Comparison of ENCODE assay signal across 8 cellular contexts in the genomic region with DNA sequence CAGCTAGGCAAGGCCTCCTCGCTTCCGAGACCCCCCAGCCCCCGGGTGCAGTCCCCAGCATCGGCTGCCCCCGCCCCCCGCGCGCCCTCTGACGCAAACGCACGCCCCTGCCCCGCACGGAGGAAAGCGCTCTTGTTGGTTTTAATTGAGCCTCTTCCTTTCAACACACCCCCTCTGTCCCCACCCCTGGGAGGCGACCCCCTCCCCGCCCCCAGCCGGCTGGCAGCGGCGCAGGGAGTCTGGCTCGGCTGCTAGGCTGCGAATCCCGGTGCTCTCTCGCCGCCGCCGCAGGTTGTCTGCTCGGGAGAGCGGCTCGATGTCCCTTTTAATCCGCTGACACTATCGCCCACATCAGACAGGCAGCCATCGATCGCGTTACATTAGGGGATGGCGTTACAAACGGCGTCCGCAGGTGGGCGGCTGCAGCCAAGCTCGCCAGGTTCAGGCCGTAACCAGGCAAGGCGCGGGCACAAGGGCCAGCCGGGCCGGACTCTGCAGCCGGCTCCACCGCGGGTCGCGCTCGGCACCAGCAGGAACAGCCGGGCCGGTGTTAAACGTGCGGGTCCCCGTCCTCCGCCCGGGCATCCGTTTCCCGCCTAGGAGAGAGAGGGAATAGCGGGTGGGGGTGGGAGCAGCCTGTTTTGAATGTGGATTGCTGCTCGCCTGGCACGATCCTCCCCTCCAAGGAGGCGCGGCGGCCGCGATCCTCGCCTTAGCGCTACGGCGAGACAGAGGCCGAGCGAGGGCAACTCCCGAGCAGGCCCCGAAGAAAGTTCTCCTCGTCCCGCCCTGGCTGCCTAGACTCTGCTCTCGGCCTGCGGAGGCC. TPM values are rescaled to one million over a fixed set of nuclear protein-coding genes. Genes with fewer than 3 reads are reported as not detected.
DNase-seq lines count a peak whose midpoint lies in the region; ATAC-seq, FAIRE-seq and TF ChIP-seq lines count a peak whose summit lies in the region.

No MANE protein-coding gene starts in this region.

- H3K4me3 Mint-ChIP-seq in activated CD8-positive, alpha-beta T cell treated with anti-CD3 and anti-CD28 coated beads for 36 hours, result peak overlapping the region; percentile 60

- DNase-seq in AG04450 (ENCODE audit: low read depth, low spot score) (no peak), H54 (ENCODE audit: insufficient read length, low spot score) (no peak), trophoblast cell (peak; percentile 28 to 55), AG08395 (ENCODE audit: low spot score) (no peak)
- DNase-seq in activated CD8-positive, alpha-beta T cell treated with anti-CD3 and anti-CD28 coated beads for 36 hours, result no peak
- DNase-seq in stimulated activated CD4-positive, alpha-beta T cell treated with anti-CD3 and anti-CD28 coated beads, Interleukin-2, amount 100 ng/mL, for 48 hours, result no peak

- H3K79me2 ChIP-seq in trophoblast cell (ENCODE audit: control insufficient read depth, insufficient read depth, low read length, poor library complexity), result no peaks in the 10 kb centered on the region

- no peak overlapping the region for H2AK5ac ChIP-seq in trophoblast cell (ENCODE audit: low read length)

- H3K4me1 ChIP-seq in gastroesophageal sphincter (peaks cover 0 to 62% (median 12%) of the 10 kb centered on the region in 3 donors), trophoblast cell (ENCODE audit: control insufficient read depth in 1 of 2, insufficient read depth in 2 of 2, low read length in 2 of 2) (peaks cover 9 to 12% of the 10 kb centered on the region in 2 experiments)

- TF ChIP-seq POLR2A in H54 (IDR thresholded peaks at IDR 0.05; ENCODE audit: low read depth, low read length), result peak; percentile 36
- no peak for TF ChIP-seq POLR2A in gastroesophageal sphincter (IDR thresholded peaks at IDR 0.05)

- H3K4me1 Mint-ChIP-seq in activated CD8-positive, alpha-beta T cell treated with anti-CD3 and anti-CD28 coated beads for 36 hours (ENCODE audit: low read depth), result peaks cover 10% of the 10 kb centered on the region

- no CpG with 5 or more reads among the region's 80 CpGs for WGBS in gastroesophageal sphincter (ENCODE audit: low coverage in 1 of 2), 2 donors
- no CpG with 5 or more reads among the region's 80 CpGs for WGBS in trophoblast cell (ENCODE audit: extremely low coverage, insufficient coverage, insufficient read length)

- H3K27ac ChIP-seq in AG04450 (ENCODE audit: low read depth, low read length) (peak overlapping the region; percentile 95), gastroesophageal sphincter (peak overlapping the region; percentile 48 to 91 (median 82)), trophoblast cell (ENCODE audit: low read depth, low read length) (no peak overlapping the region)

- H3K27ac Mint-ChIP-seq in activated CD8-positive, alpha-beta T cell treated with anti-CD3 and anti-CD28 coated beads for 36 hours, result no peak overlapping the region

- CTCF ChIA-PET in AG04450 (lab: Charles Lee), result interaction anchor here (0.7 to 1.8 kb wide), 5 partner anchors 221 to 1061 kb away, joined by 3 to 5 read pairs (median 3); no protein-coding TSS in a partner anchor
- CTCF ChIA-PET in activated CD8-positive, alpha-beta T cell treated with anti-CD3 and anti-CD28 coated beads for 36 hours (lab: Charles Lee), result interaction anchor here (1.0 to 2.0 kb wide), 3 partner anchors 221 to 348 kb away, joined by 3 to 10 read pairs (median 9); no protein-coding TSS in a partner anchor

- no peak overlapping the region for H2BK120ac ChIP-seq in trophoblast cell (ENCODE audit: insufficient read depth, low read length, poor library complexity)

- no peak for TF ChIP-seq EP300 in gastroesophageal sphincter (IDR thresholded peaks at IDR 0.05)

- H4K8ac ChIP-seq in trophoblast cell (ENCODE audit: low read depth, low read length), result no peak overlapping the region

- TF ChIP-seq CTCF in AG04450 (IDR thresholded peaks at IDR 0.05; ENCODE audit: low read depth, low read length) (no peak), gastroesophageal sphincter (IDR thresholded peaks at IDR 0.05) (no peak)
- TF ChIP-seq CTCF in activated CD8-positive, alpha-beta T cell treated with anti-CD3 and anti-CD28 coated beads for 36 hours (IDR thresholded peaks at IDR 0.05), result no peak

- H3K36me3 Mint-ChIP-seq in activated CD8-positive, alpha-beta T cell treated with anti-CD3 and anti-CD28 coated beads for 36 hours (ENCODE audit: low read depth), result no peaks in the 10 kb centered on the region

- no peak overlapping the region for H2AFZ ChIP-seq in trophoblast cell (ENCODE audit: insufficient read depth, low read length, poor library complexity)

- no peak overlapping the region for H3K18ac ChIP-seq in trophoblast cell (ENCODE audit: low read length)

- H3K36me3 ChIP-seq in gastroesophageal sphincter (no peaks in the 10 kb centered on the region), trophoblast cell (ENCODE audit: control insufficient read depth in 1 of 2, insufficient read depth in 2 of 2, low read length in 2 of 2) (no peaks in the 10 kb centered on the region)

- intact Hi-C loops in activated CD8-positive, alpha-beta T cell treated with anti-CD3 and anti-CD28 coated beads for 36 hours (cut with micrococcal nuclease), result loop anchor here (5.0 kb wide), 2 partner anchors 43 to 333 kb away; no protein-coding TSS in a partner anchor

- H2BK5ac ChIP-seq in trophoblast cell (ENCODE audit: low read depth, low read length, poor library complexity), result no peak overlapping the region

- POLR2A ChIA-PET in AG04450 (lab: Yijun Ruan, JAX), result interaction anchor here (0.8 kb wide), 1 partner anchor 522 kb away, joined by 3 read pairs; no protein-coding TSS in a partner anchor
- POLR2A ChIA-PET in activated CD8-positive, alpha-beta T cell treated with anti-CD3 and anti-CD28 coated beads for 36 hours (lab: Charles Lee), result interaction anchor here (1.2 kb wide), 1 partner anchor 8 kb away, joined by 3 read pairs; no protein-coding TSS in a partner anchor

- ATAC-seq in activated CD8-positive, alpha-beta T cell treated with anti-CD3 and anti-CD28 coated beads for 36 hours, result no peak
- ATAC-seq in gastroesophageal sphincter, result no peak
- ATAC-seq in HG03175 (IDR thresholded peaks at IDR 0.05; ENCODE audit: unreplicated experiment), result no peak

- H3K27me3 ChIP-seq in AG04450 (ENCODE audit: control insufficient read depth, insufficient read depth, low read length), result no peaks in the 10 kb centered on the region
- peaks cover 8% of the 10 kb centered on the region for H3K27me3 ChIP-seq in gastroesophageal sphincter
- H3K27me3 ChIP-seq in trophoblast cell (ENCODE audit: insufficient read depth, low read length), result peaks cover 66% of the 10 kb centered on the region

- no peaks in the 10 kb centered on the region for H3K79me1 ChIP-seq in trophoblast cell (ENCODE audit: low read length)

- H3K4me3 ChIP-seq in AG04450 (ENCODE audit: low read depth, low read length), result peak overlapping the region; percentile 92
- H3K4me3 ChIP-seq in gastroesophageal sphincter, result peak overlapping the region; percentile 54 to 74
- H3K4me3 ChIP-seq in trophoblast cell (ENCODE audit: low read depth, low read length), result peak overlapping the region; percentile 20

- H4K12ac ChIP-seq in trophoblast cell (ENCODE audit: low read depth, low read length), result no peak overlapping the region

- H3K9me3 Mint-ChIP-seq in activated CD8-positive, alpha-beta T cell treated with anti-CD3 and anti-CD28 coated beads for 36 hours, result no peaks in the 10 kb centered on the region

- no peak for FAIRE-seq in H54 (lab: Jason Lieb, UNC)

- H4K91ac ChIP-seq in trophoblast cell (ENCODE audit: low read depth, low read length), result no peak overlapping the region

- peaks cover 53% of the 10 kb centered on the region for H3K27me3 Mint-ChIP-seq in activated CD8-positive, alpha-beta T cell treated with anti-CD3 and anti-CD28 coated beads for 36 hours

- no peak overlapping the region for H3K14ac ChIP-seq in trophoblast cell (ENCODE audit: low read length)

- H3K23ac ChIP-seq in trophoblast cell (ENCODE audit: low read length), result no peak overlapping the region

- H2BK12ac ChIP-seq in trophoblast cell (ENCODE audit: low read length), result no peak overlapping the region

- H3K9me3 ChIP-seq in AG04450 (ENCODE audit: control insufficient read depth, insufficient read depth, low read length) (no peaks in the 10 kb centered on the region; the same call in 1 of the 2 replicates), gastroesophageal sphincter (no peaks in the 10 kb centered on the region), trophoblast cell (ENCODE audit: insufficient read depth, low read depth, low read length) (peaks cover 3% of the 10 kb centered on the region)

- H3K4me2 ChIP-seq in trophoblast cell (ENCODE audit: low read length), result peak overlapping the region; percentile 94

- H3K4ac ChIP-seq in trophoblast cell (ENCODE audit: low read depth, low read length), result no peak overlapping the region

- no peak overlapping the region for H3K9ac ChIP-seq in trophoblast cell (ENCODE audit: low read length)

RNA-seq across cellular contexts. Expression of a gene that starts 1.2 kb away (rescaled TPM):
- 25.5 and 29.9 TPM in 2 replicates for polyA plus RNA-seq in AG04450 (2011; rRNA removed)
- 17.1 and 19.4 TPM in 2 replicates for polyA minus RNA-seq in AG04450 (2011; rRNA and poly(A)+ RNA removed)
- not detected for total RNA-seq in activated CD8-positive, alpha-beta T cell treated with anti-CD3 and anti-CD28 coated beads for 36 hours
- total RNA-seq in gastroesophageal sphincter, result 10 to 100 TPM in 2 of 4 donors, 1 to 10 TPM in 2; 6.0 to 48.1 (median 14.4) TPM
- polyA plus RNA-seq in trophoblast cell (2013), result 0.01 and 0.12 TPM in 2 replicates

RNA-seq across cellular contexts. Expression of a gene that starts 3.2 kb away (rescaled TPM):
- 47.9 and 65.5 TPM in 2 replicates for polyA plus RNA-seq in AG04450 (2011; rRNA removed)
- 63.1 and 83.0 TPM in 2 replicates for polyA minus RNA-seq in AG04450 (2011; rRNA and poly(A)+ RNA removed)
- total RNA-seq in activated CD8-positive, alpha-beta T cell treated with anti-CD3 and anti-CD28 coated beads for 36 hours, result not detected
- 100 to 1,000 TPM in 1 of 4 donors, 10 to 100 TPM in 3; 29.4 to 111 (median 37.8) TPM for total RNA-seq in gastroesophageal sphincter
- polyA plus RNA-seq in trophoblast cell (2013), result 0.04 and 0.14 TPM in 2 replicates

Comparison
In these comparisons a context has a peak if more than half of its experiments do, and no peak if none do; other contexts are left out.
1. DNase-seq: peak in trophoblast cell (2 of 2); none in AG04450 (single experiment), H54 (single experiment), activated CD8-positive, alpha-beta T cell treated with anti-CD3 and anti-CD28 coated beads for 36 hours (single experiment), stimulated activated CD4-positive, alpha-beta T cell treated with anti-CD3 and anti-CD28 coated beads, Interleukin-2, amount 100 ng/mL, for 48 hours (0 of 2) and AG08395 (single experiment).
2. H3K4me3 ChIP-seq: peak in every context shown above with its lines; median percentile 92 in AG04450; 64 in gastroesophageal sphincter; 20 in trophoblast cell.
3. RNA of a gene that starts 1.2 kb away (total RNA-seq): 6.0 to 48.1 TPM in gastroesophageal sphincter; not detected in activated CD8-positive, alpha-beta T cell treated with anti-CD3 and anti-CD28 coated beads for 36 hours; every median in the first group is over 4 times any median in the second.
4. RNA of a gene that starts 3.2 kb away (total RNA-seq): 29.4 to 111 TPM in gastroesophageal sphincter; not detected in activated CD8-positive, alpha-beta T cell treated with anti-CD3 and anti-CD28 coated beads for 36 hours; every median in the first group is over 10 times any median in the second.